Comparison of ENCODE assay signal across 17 cellular contexts in the genomic region with DNA sequence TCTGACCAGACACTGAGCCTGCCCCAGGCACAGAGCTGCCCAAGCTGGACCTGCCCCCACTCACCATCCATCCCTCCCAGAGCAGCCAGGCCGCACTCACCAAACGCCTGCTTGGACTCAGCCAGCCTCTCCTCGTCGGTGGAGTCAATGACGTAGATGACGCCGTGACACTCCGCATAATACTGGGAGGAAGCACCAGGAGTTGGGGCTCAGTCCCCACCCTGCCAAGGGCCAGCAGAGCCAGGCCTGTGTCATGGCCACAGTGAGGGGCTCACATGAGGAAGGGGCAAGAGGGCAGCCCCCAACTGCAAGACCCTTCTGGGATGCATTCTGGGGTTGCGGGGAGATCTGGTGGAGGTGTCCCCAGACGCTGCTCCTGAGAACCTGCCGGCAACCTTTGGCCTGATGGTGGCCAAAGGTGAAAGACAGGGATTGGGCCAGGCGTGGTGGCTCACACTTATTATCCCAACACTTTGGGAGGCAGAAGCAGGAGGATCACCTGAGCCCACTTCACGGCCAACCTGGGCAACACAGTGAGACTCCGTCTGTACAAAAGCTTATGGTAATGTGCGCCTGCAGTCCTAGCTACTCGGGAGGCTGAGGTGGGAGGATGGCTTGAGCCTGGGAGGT. TPM values are rescaled to one million over a fixed set of nuclear protein-coding genes. Genes with fewer than 3 reads are reported as not detected.
A peak's percentile ranks its signal among the peaks of the same experiment; 100 is the strongest.
DNase-seq lines count a peak whose midpoint lies in the region; ATAC-seq, FAIRE-seq and TF ChIP-seq lines count a peak whose summit lies in the region.
"Had no signal": no experiment of that assay in that cellular context is flagged by ENCODE, and none has a peak within 500 bp of the region (broad histone marks: within the 10 kb centered on the region; RNA-seq: fewer than 3 reads in every experiment).

No MANE protein-coding gene starts in this region.

- peaks cover 43% of the 10 kb centered on the region for H3K36me3 ChIP-seq in WERI-Rb-1

- no peak for DNase-seq in activated CD8-positive, alpha-beta memory T cell treated with anti-CD3 and anti-CD28 coated beads, Interleukin-2, amount 10 ng/mL, durations not matched to agents 7 days and 5 days
- no peak for DNase-seq in activated CD8-positive, alpha-beta memory T cell treated with anti-CD3 and anti-CD28 coated beads, Interleukin-2, amount 50 U/mL, for 4 hours
- peak; percentile 4 for DNase-seq in GM12891 (ENCODE audit: insufficient read length, low spot score)
- DNase-seq in activated CD4-positive, alpha-beta memory T cell treated with anti-CD3 and anti-CD28 coated beads, Interleukin-2, amount 10 ng/mL, durations not matched to agents 7 days and 5 days = no peak
- DNase-seq in naive thymus-derived CD8-positive, alpha-beta T cell = peak in 1 of 10 donors; percentile 4
- DNase-seq in mesenteric fat pad (ENCODE audit: low spot score) = no peak
- DNase-seq in NCI-H1092 (lab: John Stamatoyannopoulos, UW) = no peak
- no peak for DNase-seq in WERI-Rb-1
- DNase-seq: CD4-positive, CD25-positive, alpha-beta regulatory T cell; HFFc6; NCI-H526 treated with DMSO at 0.1 percent for 48 hours; PC-3 had no signal

- CTCF ChIA-PET in activated CD8-positive, alpha-beta memory T cell treated with anti-CD3 and anti-CD28 coated beads, Interleukin-2, amount 10 ng/mL, durations not matched to agents 7 days and 5 days (lab: Charles Lee) = no interaction called here
- CTCF ChIA-PET in activated CD4-positive, alpha-beta memory T cell treated with anti-CD3 and anti-CD28 coated beads, Interleukin-2, amount 10 ng/mL, durations not matched to agents 7 days and 5 days (lab: Charles Lee) = interaction anchor here (1.2 kb wide), 1 partner anchor 165 kb away, joined by 3 read pairs; the partner anchor contains the start of gene PTK6

- H3K27me3 ChIP-seq in WERI-Rb-1 (ENCODE audit: insufficient read depth, low read depth, severe bottlenecking) = no peaks in the 10 kb centered on the region
- H3K27me3 ChIP-seq: upper lobe of left lung had no signal

- H3K4me3 Mint-ChIP-seq in activated CD8-positive, alpha-beta memory T cell treated with anti-CD3 and anti-CD28 coated beads, Interleukin-2, amount 10 ng/mL, durations not matched to agents 7 days and 5 days = no peak overlapping the region
- H3K4me3 Mint-ChIP-seq in activated CD4-positive, alpha-beta memory T cell treated with anti-CD3 and anti-CD28 coated beads, Interleukin-2, amount 10 ng/mL, durations not matched to agents 7 days and 5 days = no peak overlapping the region
- no peak overlapping the region for H3K4me3 Mint-ChIP-seq in naive thymus-derived CD8-positive, alpha-beta T cell
- H3K4me3 Mint-ChIP-seq: CD4-positive, CD25-positive, alpha-beta regulatory T cell; HFFc6 had no signal

- no peaks in the 10 kb centered on the region for H3K27me3 Mint-ChIP-seq in activated CD8-positive, alpha-beta memory T cell treated with anti-CD3 and anti-CD28 coated beads, Interleukin-2, amount 10 ng/mL, durations not matched to agents 7 days and 5 days
- H3K27me3 Mint-ChIP-seq in activated CD4-positive, alpha-beta memory T cell treated with anti-CD3 and anti-CD28 coated beads, Interleukin-2, amount 10 ng/mL, durations not matched to agents 7 days and 5 days = no peaks in the 10 kb centered on the region
- H3K27me3 Mint-ChIP-seq in naive thymus-derived CD8-positive, alpha-beta T cell = no peaks in the 10 kb centered on the region
- H3K27me3 Mint-ChIP-seq: CD4-positive, CD25-positive, alpha-beta regulatory T cell had no signal

- peaks cover 17% of the 10 kb centered on the region for H3K36me3 Mint-ChIP-seq in activated CD8-positive, alpha-beta memory T cell treated with anti-CD3 and anti-CD28 coated beads, Interleukin-2, amount 10 ng/mL, durations not matched to agents 7 days and 5 days
- H3K36me3 Mint-ChIP-seq in activated CD4-positive, alpha-beta memory T cell treated with anti-CD3 and anti-CD28 coated beads, Interleukin-2, amount 10 ng/mL, durations not matched to agents 7 days and 5 days (ENCODE audit: low read depth) = peaks cover 21% of the 10 kb centered on the region
- H3K36me3 Mint-ChIP-seq in naive thymus-derived CD8-positive, alpha-beta T cell = peaks cover 0 to 21% (median 0%) of the 10 kb centered on the region in 3 donors

- no peak for TF ChIP-seq CTCF in WERI-Rb-1 (IDR thresholded peaks at IDR 0.05; ENCODE audit: low read depth, low read length)

- no peak overlapping the region for H3K4me3 ChIP-seq in WERI-Rb-1 (ENCODE audit: low read depth, low read length)
- H3K4me3 ChIP-seq: smooth muscle cell, upper lobe of left lung had no signal

- TF ChIP-seq POLR2A in GM12891 (IDR thresholded peaks at IDR 0.05; ENCODE audit: low read depth, low read length) = no peak

- no peaks in the 10 kb centered on the region for H3K9me3 Mint-ChIP-seq in activated CD8-positive, alpha-beta memory T cell treated with anti-CD3 and anti-CD28 coated beads, Interleukin-2, amount 10 ng/mL, durations not matched to agents 7 days and 5 days (ENCODE audit: low read depth)
- no peaks in the 10 kb centered on the region for H3K9me3 Mint-ChIP-seq in activated CD4-positive, alpha-beta memory T cell treated with anti-CD3 and anti-CD28 coated beads, Interleukin-2, amount 10 ng/mL, durations not matched to agents 7 days and 5 days
- H3K9me3 Mint-ChIP-seq in naive thymus-derived CD8-positive, alpha-beta T cell = no peaks in the 10 kb centered on the region
- H3K9me3 Mint-ChIP-seq: CD4-positive, CD25-positive, alpha-beta regulatory T cell; HFFc6 had no signal

- H3K27ac ChIP-seq in WERI-Rb-1 = no peak overlapping the region

- H3K4me1 Mint-ChIP-seq in activated CD8-positive, alpha-beta memory T cell treated with anti-CD3 and anti-CD28 coated beads, Interleukin-2, amount 10 ng/mL, durations not matched to agents 7 days and 5 days = peaks cover 42% of the 10 kb centered on the region
- H3K4me1 Mint-ChIP-seq in activated CD4-positive, alpha-beta memory T cell treated with anti-CD3 and anti-CD28 coated beads, Interleukin-2, amount 10 ng/mL, durations not matched to agents 7 days and 5 days = peaks cover 51% of the 10 kb centered on the region
- peaks cover 14 to 31% (median 24%) of the 10 kb centered on the region in 4 donors for H3K4me1 Mint-ChIP-seq in naive thymus-derived CD8-positive, alpha-beta T cell

- peak overlapping the region; percentile 28 for H3K27ac Mint-ChIP-seq in activated CD8-positive, alpha-beta memory T cell treated with anti-CD3 and anti-CD28 coated beads, Interleukin-2, amount 10 ng/mL, durations not matched to agents 7 days and 5 days
- peak overlapping the region; percentile 40 for H3K27ac Mint-ChIP-seq in activated CD4-positive, alpha-beta memory T cell treated with anti-CD3 and anti-CD28 coated beads, Interleukin-2, amount 10 ng/mL, durations not matched to agents 7 days and 5 days
- H3K27ac Mint-ChIP-seq in naive thymus-derived CD8-positive, alpha-beta T cell = peak overlapping the region in 7 of 10 donors; percentile 10 to 75 (median 49)
- H3K27ac Mint-ChIP-seq: HFFc6 had no signal

- no peak for ATAC-seq in activated CD8-positive, alpha-beta memory T cell treated with anti-CD3 and anti-CD28 coated beads, Interleukin-2, amount 10 ng/mL, durations not matched to agents 7 days and 5 days
- ATAC-seq in naive thymus-derived CD8-positive, alpha-beta T cell = no peak
- ATAC-seq: left lobe of liver, PC-3 had no signal

- H3K9me3 ChIP-seq in WERI-Rb-1 (ENCODE audit: severe bottlenecking) = no peaks in the 10 kb centered on the region
- H3K9me3 ChIP-seq: upper lobe of left lung had no signal

- POLR2A ChIA-PET in activated CD4-positive, alpha-beta memory T cell treated with anti-CD3 and anti-CD28 coated beads, Interleukin-2, amount 10 ng/mL, durations not matched to agents 7 days and 5 days (lab: Charles Lee) = interaction anchor here (0.9 to 9.3 kb wide), 2 partner anchors 34 to 171 kb away, joined by 3 to 120 read pairs; partner anchors contain the start of genes LIME1 and SLC2A4RG
- POLR2A ChIA-PET in naive thymus-derived CD8-positive, alpha-beta T cell (lab: Charles Lee) = interaction anchor here (1.2 to 2.5 kb wide), 2 partner anchors 15 to 34 kb away, joined by 4 to 7 read pairs; partner anchors contain the start of gene LIME1

- FAIRE-seq in GM12891 (lab: Jason Lieb, UNC) = no peak
- FAIRE-seq: endometrium had no signal

RNA-seq across cellular contexts. Expression of gene ARFRP1, which starts 5.6 kb away (rescaled TPM):
- total RNA-seq in activated CD8-positive, alpha-beta memory T cell treated with anti-CD3 and anti-CD28 coated beads, Interleukin-2, amount 10 ng/mL, durations not matched to agents 7 days and 5 days = 10 to 100 TPM; 62.6 to 62.7 TPM
- polyA plus RNA-seq in GM12891 (2012; ENCODE audit: low read depth, missing spikeins) = 26.5 TPM
- total RNA-seq in activated CD4-positive, alpha-beta memory T cell treated with anti-CD3 and anti-CD28 coated beads, Interleukin-2, amount 10 ng/mL, durations not matched to agents 7 days and 5 days = 10 to 100 TPM; 52.9 to 53.4 TPM
- total RNA-seq in naive thymus-derived CD8-positive, alpha-beta T cell = 100 to 1,000 TPM; 106 to 108 TPM
- 10 to 100 TPM; 60.1 to 92.1 (median 80.9) TPM for polyA plus RNA-seq in naive thymus-derived CD8-positive, alpha-beta T cell
- total RNA-seq in mesenteric fat pad = 47.3 TPM

RNA-seq across cellular contexts. Expression of gene ZGPAT, which starts 5.7 kb away (rescaled TPM):
- 10 to 100 TPM; 38.8 to 54.6 TPM for total RNA-seq in activated CD8-positive, alpha-beta memory T cell treated with anti-CD3 and anti-CD28 coated beads, Interleukin-2, amount 10 ng/mL, durations not matched to agents 7 days and 5 days
- polyA plus RNA-seq in GM12891 (2012; ENCODE audit: low read depth, missing spikeins) = 17.1 TPM
- total RNA-seq in activated CD4-positive, alpha-beta memory T cell treated with anti-CD3 and anti-CD28 coated beads, Interleukin-2, amount 10 ng/mL, durations not matched to agents 7 days and 5 days = 10 to 100 TPM; 41.6 to 42.8 TPM
- 10 to 100 TPM; 52.6 to 53.9 TPM for total RNA-seq in naive thymus-derived CD8-positive, alpha-beta T cell
- polyA plus RNA-seq in naive thymus-derived CD8-positive, alpha-beta T cell = 10 to 100 TPM; 42.3 to 73.8 (median 47.1) TPM
- total RNA-seq in mesenteric fat pad = 26.7 TPM

RNA-seq across cellular contexts. Expression of gene TNFRSF6B, which starts 5.7 kb away (rescaled TPM):
- not detected for total RNA-seq in activated CD8-positive, alpha-beta memory T cell treated with anti-CD3 and anti-CD28 coated beads, Interleukin-2, amount 10 ng/mL, durations not matched to agents 7 days and 5 days
- polyA plus RNA-seq in GM12891 (2012; ENCODE audit: low read depth, missing spikeins) = 0.51 TPM
- total RNA-seq in activated CD4-positive, alpha-beta memory T cell treated with anti-CD3 and anti-CD28 coated beads, Interleukin-2, amount 10 ng/mL, durations not matched to agents 7 days and 5 days = not detected
- total RNA-seq in naive thymus-derived CD8-positive, alpha-beta T cell = 1 to 10 TPM in 1 of 2 experiments, under 1 TPM in 1; 0.96 to 1.1 TPM
- polyA plus RNA-seq in naive thymus-derived CD8-positive, alpha-beta T cell = under 1 TPM in 2 of 3 donors, not detected in 1; 0.22 to 0.84 TPM
- 4.7 TPM for total RNA-seq in mesenteric fat pad
- total RNA-seq: A673; CD4-positive, CD25-positive, alpha-beta regulatory T cell had no signal
- polyA plus RNA-seq: CD4-positive, CD25-positive, alpha-beta regulatory T cell had no signal

RNA-seq across cellular contexts. Expression of gene LIME1, which starts 34.3 kb away (rescaled TPM):
- total RNA-seq in activated CD8-positive, alpha-beta memory T cell treated with anti-CD3 and anti-CD28 coated beads, Interleukin-2, amount 10 ng/mL, durations not matched to agents 7 days and 5 days = 100 to 1,000 TPM in 1 of 2 experiments, 10 to 100 TPM in 1; 49.2 to 138 TPM
- polyA plus RNA-seq in GM12891 (2012; ENCODE audit: low read depth, missing spikeins) = 12.0 TPM
- total RNA-seq in activated CD4-positive, alpha-beta memory T cell treated with anti-CD3 and anti-CD28 coated beads, Interleukin-2, amount 10 ng/mL, durations not matched to agents 7 days and 5 days = 100 to 1,000 TPM; 181 to 186 TPM
- 100 to 1,000 TPM in 1 of 2 experiments, 10 to 100 TPM in 1; 95.0 to 104 TPM for total RNA-seq in naive thymus-derived CD8-positive, alpha-beta T cell
- 100 to 1,000 TPM; 255 to 292 (median 282) TPM for polyA plus RNA-seq in naive thymus-derived CD8-positive, alpha-beta T cell
- total RNA-seq in mesenteric fat pad = 6.5 TPM

RNA-seq across cellular contexts. Expression of gene SLC2A4RG, which starts 37.4 kb away (rescaled TPM):
- total RNA-seq in activated CD8-positive, alpha-beta memory T cell treated with anti-CD3 and anti-CD28 coated beads, Interleukin-2, amount 10 ng/mL, durations not matched to agents 7 days and 5 days = 100 to 1,000 TPM in 1 of 2 experiments, 10 to 100 TPM in 1; 69.9 to 111 TPM
- 23.9 TPM for polyA plus RNA-seq in GM12891 (2012; ENCODE audit: low read depth, missing spikeins)
- total RNA-seq in activated CD4-positive, alpha-beta memory T cell treated with anti-CD3 and anti-CD28 coated beads, Interleukin-2, amount 10 ng/mL, durations not matched to agents 7 days and 5 days = 10 to 100 TPM; 88.3 to 90.4 TPM
- total RNA-seq in naive thymus-derived CD8-positive, alpha-beta T cell = 100 to 1,000 TPM; 124 to 134 TPM
- polyA plus RNA-seq in naive thymus-derived CD8-positive, alpha-beta T cell = 1 to 10 TPM; 3.8 to 4.8 (median 4.7) TPM
- total RNA-seq in mesenteric fat pad = 62.0 TPM
